ENCODE assay signal across 1 cellular context in genomic region chr1:18244762-18245161, GRCh38.
TF ChIP-seq lines count a peak whose summit lies in the region.

No MANE protein-coding gene starts in this region.

TF ChIP-seq in K562, 482 proteins besides CTCF, POLR2A, EP300 and RAD21 (continued from another document):
- TF ChIP-seq ATF4 (CRISPR knock-in tag; IDR thresholded peaks at IDR 0.05) (no peak), SOX6 (IDR thresholded peaks at IDR 0.05) (no peak), HDAC2 (IDR thresholded peaks at IDR 0.05) (peak; percentile 24; the same call in 1 of the 2 replicates), RBM34 (IDR thresholded peaks at IDR 0.05; ENCODE audit: borderline replicate concordance, insufficient read depth, low read length) (no peak), HLTF (IDR thresholded peaks at IDR 0.05) (no peak), HDAC6 (IDR thresholded peaks at IDR 0.05; ENCODE audit: low read depth, low read length) (no peak), RBM25 (IDR thresholded peaks at IDR 0.05; ENCODE audit: low read depth, low read length, severe bottlenecking) (peak; percentile 98), SRSF1 (IDR thresholded peaks at IDR 0.05; ENCODE audit: low read depth, low read length) (no peak), ZNF354B (CRISPR knock-in tag; IDR thresholded peaks at IDR 0.05) (no peak), BCOR (IDR thresholded peaks at IDR 0.05) (peak; percentile 92)
